Comparison of ENCODE assay signal across 22 cellular contexts in the genomic region with DNA sequence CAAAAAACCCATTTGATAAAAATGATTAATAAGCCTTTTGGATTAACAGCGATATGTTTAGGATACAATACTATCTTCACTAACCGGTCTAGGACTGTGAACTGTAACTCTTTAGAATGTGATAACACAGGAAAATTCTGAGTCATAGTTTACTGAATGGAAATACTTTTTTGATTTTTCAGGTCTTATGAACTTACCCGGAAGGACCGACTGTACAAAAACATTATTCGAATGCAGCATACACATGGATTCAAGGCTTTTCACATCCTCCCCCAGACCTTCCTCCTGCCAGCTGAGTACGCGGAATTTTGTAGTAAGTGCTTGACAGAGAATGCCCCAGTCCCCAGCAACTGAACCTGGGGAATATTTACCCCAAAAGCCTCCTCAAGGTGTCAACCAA. TPM values are rescaled to one million over a fixed set of nuclear protein-coding genes. Genes with fewer than 3 reads are reported as not detected.
DNase-seq lines count a peak whose midpoint lies in the region; ATAC-seq, FAIRE-seq and TF ChIP-seq lines count a peak whose summit lies in the region.
"Had no signal": no experiment of that assay in that cellular context is flagged by ENCODE, and none has a peak within 500 bp of the region (broad histone marks: within the 10 kb centered on the region; RNA-seq: fewer than 3 reads in every experiment).

No MANE protein-coding gene starts in this region.

- H3K36me3 ChIP-seq in astrocyte (ENCODE audit: insufficient read depth, low read length) (peaks cover 14% of the 10 kb centered on the region), prostate gland (no peaks in the 10 kb centered on the region)

- H3K27me3 ChIP-seq in astrocyte (ENCODE audit: insufficient read depth, low read length), result no peaks in the 10 kb centered on the region
- H3K27me3 ChIP-seq in prostate gland (replicated peaks; ENCODE audit: insufficient read depth), result no peaks in the 10 kb centered on the region

- H3K9me3 ChIP-seq in astrocyte (ENCODE audit: insufficient read depth, low read depth, low read length) (no peaks in the 10 kb centered on the region), prostate gland (no peaks in the 10 kb centered on the region)

- H3K27me3 Mint-ChIP-seq in activated naive CD8-positive, alpha-beta T cell treated with anti-CD3 and anti-CD28 coated beads, Interleukin-2, amount 50 U/mL, for 24 hours, result no peaks in the 10 kb centered on the region
- H3K27me3 Mint-ChIP-seq in activated naive CD8-positive, alpha-beta T cell treated with anti-CD3 and anti-CD28 coated beads for 36 hours, result no peaks in the 10 kb centered on the region
- H3K27me3 Mint-ChIP-seq in astrocyte (ENCODE audit: low read depth, unreplicated experiment), result no peaks in the 10 kb centered on the region
- H3K27me3 Mint-ChIP-seq: B cell, IgD-negative memory B cell had no signal

- 93% methylated on average over 7 of the region's 7 CpGs for WGBS in prostate gland

- H3K27ac ChIP-seq in astrocyte (ENCODE audit: low read depth, low read length), result no peak overlapping the region
- no peak overlapping the region for H3K27ac ChIP-seq in prostate gland
- H3K27ac ChIP-seq: PC-9 had no signal

- intact Hi-C loops in prostate gland (cut with DNase I), result no loop called here

- H3K27ac Mint-ChIP-seq in activated naive CD8-positive, alpha-beta T cell treated with anti-CD3 and anti-CD28 coated beads, Interleukin-2, amount 50 U/mL, for 24 hours, result no peak overlapping the region
- no peak overlapping the region for H3K27ac Mint-ChIP-seq in activated naive CD8-positive, alpha-beta T cell treated with anti-CD3 and anti-CD28 coated beads for 36 hours
- H3K27ac Mint-ChIP-seq in astrocyte (ENCODE audit: unreplicated experiment), result no peak overlapping the region
- H3K27ac Mint-ChIP-seq: B cell had no signal

- no peaks in the 10 kb centered on the region for H3K4me1 ChIP-seq in astrocyte (ENCODE audit: insufficient read depth, low read length)
- H3K4me1 ChIP-seq in prostate gland (replicated peaks), result no peaks in the 10 kb centered on the region

- no peak overlapping the region for H3K9ac ChIP-seq in astrocyte (ENCODE audit: low read length)

- no peak overlapping the region for H2AFZ ChIP-seq in astrocyte (ENCODE audit: low read depth, low read length)
- H2AFZ ChIP-seq: PC-9 had no signal

- no peak for FAIRE-seq in astrocyte (lab: Jason Lieb, UNC)

- H3K4me1 Mint-ChIP-seq in activated naive CD8-positive, alpha-beta T cell treated with anti-CD3 and anti-CD28 coated beads, Interleukin-2, amount 50 U/mL, for 24 hours, result peaks cover 10% of the 10 kb centered on the region
- H3K4me1 Mint-ChIP-seq in activated naive CD8-positive, alpha-beta T cell treated with anti-CD3 and anti-CD28 coated beads for 36 hours, result peaks cover 7% of the 10 kb centered on the region
- no peaks in the 10 kb centered on the region for H3K4me1 Mint-ChIP-seq in astrocyte (ENCODE audit: low read depth, unreplicated experiment)
- H3K4me1 Mint-ChIP-seq: B cell, CD14-positive monocyte, IgD-negative memory B cell had no signal

- TF ChIP-seq CTCF in astrocyte (IDR thresholded peaks at IDR 0.05; ENCODE audit: insufficient read depth, low read depth, low read length) (no peak), prostate gland (IDR thresholded peaks at IDR 0.05) (no peak)

- TF ChIP-seq POLR2A in prostate gland (IDR thresholded peaks at IDR 0.05), result no peak

- peak; percentile 54 for ATAC-seq in activated naive CD8-positive, alpha-beta T cell treated with anti-CD3 and anti-CD28 coated beads, Interleukin-2, amount 50 U/mL, for 24 hours
- ATAC-seq in GM21360 (IDR thresholded peaks at IDR 0.05; ENCODE audit: unreplicated experiment), result no peak

- H3K79me2 ChIP-seq in astrocyte (ENCODE audit: insufficient read depth, low read length), result no peaks in the 10 kb centered on the region

- no peak overlapping the region for H3K4me2 ChIP-seq in astrocyte (ENCODE audit: low read length)
- H3K4me2 ChIP-seq: PC-9 had no signal

- H3K36me3 Mint-ChIP-seq in activated naive CD8-positive, alpha-beta T cell treated with anti-CD3 and anti-CD28 coated beads, Interleukin-2, amount 50 U/mL, for 24 hours (ENCODE audit: low read depth), result peaks cover 46% of the 10 kb centered on the region
- peaks cover 46% of the 10 kb centered on the region for H3K36me3 Mint-ChIP-seq in activated naive CD8-positive, alpha-beta T cell treated with anti-CD3 and anti-CD28 coated beads for 36 hours
- H3K36me3 Mint-ChIP-seq in astrocyte (ENCODE audit: low read depth, unreplicated experiment), result peaks cover 40% of the 10 kb centered on the region

- DNase-seq in activated naive CD8-positive, alpha-beta T cell treated with anti-CD3 and anti-CD28 coated beads, Interleukin-2, amount 50 U/mL, for 24 hours, result no peak
- no peak for DNase-seq in activated naive CD8-positive, alpha-beta T cell treated with anti-CD3 and anti-CD28 coated beads for 36 hours
- DNase-seq in astrocyte (ENCODE audit: low read depth) (peak; percentile 9), glomerular endothelial cell (ENCODE audit: extremely low read depth, low read depth, low spot score) (peak; percentile 16), prostate gland (ENCODE audit: low spot score) (no peak), AG08395 (ENCODE audit: low spot score) (no peak)
- DNase-seq: EL, GF-D8, H7, NCI-H1105, NCI-H146, NCI-H2029, NCI-H2227 treated with DMSO at 0.1 percent for 48 hours, NCI-H510A, NCI-H748 treated with DMSO at 0.1 percent for 48 hours, PC-9, RPMI8226, SHP77 had no signal

- H4K20me1 ChIP-seq in astrocyte (ENCODE audit: insufficient read depth, low read length), result no peaks in the 10 kb centered on the region

- H3K4me3 ChIP-seq in astrocyte (ENCODE audit: insufficient read depth, low read depth, low read length), result no peak overlapping the region
- no peak overlapping the region for H3K4me3 ChIP-seq in prostate gland
- H3K4me3 ChIP-seq: PC-9 had no signal

- H3K4me3 Mint-ChIP-seq in activated naive CD8-positive, alpha-beta T cell treated with anti-CD3 and anti-CD28 coated beads, Interleukin-2, amount 50 U/mL, for 24 hours, result no peak overlapping the region
- no peak overlapping the region for H3K4me3 Mint-ChIP-seq in activated naive CD8-positive, alpha-beta T cell treated with anti-CD3 and anti-CD28 coated beads for 36 hours
- H3K4me3 Mint-ChIP-seq in astrocyte (ENCODE audit: unreplicated experiment), result no peak overlapping the region
- H3K4me3 Mint-ChIP-seq: B cell, CD14-positive monocyte, IgD-negative memory B cell had no signal

- H3K9me3 Mint-ChIP-seq in activated naive CD8-positive, alpha-beta T cell treated with anti-CD3 and anti-CD28 coated beads, Interleukin-2, amount 50 U/mL, for 24 hours, result peaks cover 5% of the 10 kb centered on the region
- H3K9me3 Mint-ChIP-seq in activated naive CD8-positive, alpha-beta T cell treated with anti-CD3 and anti-CD28 coated beads for 36 hours, result peaks cover 3% of the 10 kb centered on the region
- peaks cover 5% of the 10 kb centered on the region for H3K9me3 Mint-ChIP-seq in astrocyte (ENCODE audit: unreplicated experiment)

RNA-seq across cellular contexts. Expression of a gene that starts 29.0 kb away (rescaled TPM):
- total RNA-seq in activated naive CD8-positive, alpha-beta T cell treated with anti-CD3 and anti-CD28 coated beads for 36 hours, result 10 to 100 TPM; 26.9 to 30.5 TPM
- total RNA-seq in astrocyte, result 24.0 and 27.9 TPM in 2 replicates
- 46.9 and 59.5 TPM in 2 replicates for total RNA-seq in glomerular endothelial cell
- total RNA-seq in prostate gland, result 10 to 100 TPM; 40.3 to 46.2 TPM

RNA-seq across cellular contexts. Expression of a gene that starts 29.3 kb away (rescaled TPM):
- total RNA-seq in activated naive CD8-positive, alpha-beta T cell treated with anti-CD3 and anti-CD28 coated beads for 36 hours, result 10 to 100 TPM; 13.9 to 15.0 TPM
- total RNA-seq in astrocyte, result 22.2 and 23.1 TPM in 2 replicates
- total RNA-seq in glomerular endothelial cell, result 13.7 and 15.1 TPM in 2 replicates
- 10 to 100 TPM; 16.7 to 54.6 TPM for total RNA-seq in prostate gland

Comparison
In these comparisons a context has a peak if more than half of its experiments do, and no peak if none do; other contexts are left out.
1. DNase-seq: peak in astrocyte (single experiment) and glomerular endothelial cell (single experiment); none in activated naive CD8-positive, alpha-beta T cell treated with anti-CD3 and anti-CD28 coated beads, Interleukin-2, amount 50 U/mL, for 24 hours (single experiment), activated naive CD8-positive, alpha-beta T cell treated with anti-CD3 and anti-CD28 coated beads for 36 hours (single experiment), prostate gland (single experiment) and AG08395 (single experiment).